ENCODE assay signal across 16 cellular contexts in the genomic region with DNA sequence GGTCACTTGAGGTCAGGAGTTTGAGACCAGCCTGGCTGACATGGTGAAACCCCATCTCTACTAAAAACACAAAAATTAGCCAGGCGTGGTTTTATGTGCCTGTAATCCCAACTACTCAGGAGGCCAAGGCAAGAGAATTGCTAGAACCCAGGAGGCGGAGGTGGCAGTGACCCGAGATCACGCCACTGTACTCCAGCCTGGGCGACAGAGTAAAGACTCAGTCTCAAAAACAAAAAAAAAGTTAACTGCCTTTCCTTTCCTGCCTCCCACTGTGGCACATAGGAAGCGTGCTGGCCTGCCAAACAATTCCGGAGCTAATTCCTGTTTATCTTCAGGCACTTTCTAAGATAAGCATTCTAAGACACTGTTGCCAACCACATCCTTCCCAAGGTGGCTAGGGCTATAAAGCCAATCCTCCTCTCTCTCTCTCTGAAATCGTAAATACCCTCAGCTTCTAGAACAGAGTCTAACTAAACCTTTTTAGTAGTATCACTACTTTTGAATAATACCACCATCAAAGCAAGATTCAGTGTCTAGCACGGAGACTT. TPM values are rescaled to one million over a fixed set of nuclear protein-coding genes. Genes with fewer than 3 reads are reported as not detected.
DNase-seq lines count a peak whose midpoint lies in the region; ATAC-seq, FAIRE-seq and TF ChIP-seq lines count a peak whose summit lies in the region.
"Had no signal": no experiment of that assay in that cellular context is flagged by ENCODE, and none has a peak within 500 bp of the region (broad histone marks: within the 10 kb centered on the region; RNA-seq: fewer than 3 reads in every experiment).

No MANE protein-coding gene starts in this region.

- H3K27me3 ChIP-seq in endothelial cell of umbilical vein (ENCODE audit: control insufficient read depth in 2 of 2, insufficient read depth in 2 of 2, low read length in 2 of 2) (no peaks in the 10 kb centered on the region), psoas muscle (ENCODE audit: insufficient read depth in 3 of 3, low read length in 2 of 3) (no peaks in the 10 kb centered on the region)

- DNase-seq in T-helper 1 cell: no peak
- DNase-seq in T-cell: peak in 6 of 34 experiments; percentile 4 to 15 (median 8)
- DNase-seq in endothelial cell of umbilical vein (ENCODE audit: low read depth, low spot score): peak; percentile 84
- DNase-seq in psoas muscle: no peak
- DNase-seq in T-helper 9 cell: no peak
- no peak for DNase-seq in NCI-H1417 treated with DMSO at 0.1 percent for 48 hours (lab: John Stamatoyannopoulos, UW)
- DNase-seq: activated CD4-positive, CD25-positive, alpha-beta regulatory T cell; DMS 273 treated with DMSO at 0.1 percent for 48 hours; kidney glomerular epithelial cell; NCI-H1930; PC-3; trophoblast cell had no signal

- FAIRE-seq in endothelial cell of umbilical vein (lab: Jason Lieb, UNC): peak; percentile 96

- peak overlapping the region; percentile 7 for H2AFZ ChIP-seq in endothelial cell of umbilical vein (ENCODE audit: low read depth, low read length)
- H2AFZ ChIP-seq: parathyroid adenoma had no signal

- peaks cover 40% of the 10 kb centered on the region for H3K36me3 Mint-ChIP-seq in T-helper 1 cell treated with Interleukin-12 subunit alpha and Interleukin-12 subunit beta and Interleukin-4 antibody, amounts not matched to agents 30 μg/mL and 1 μg/mL, for 36 hours (ENCODE audit: low read depth)
- peaks cover 40% of the 10 kb centered on the region for H3K36me3 Mint-ChIP-seq in T-cell

- peak overlapping the region in 1 of 3 experiments; percentile 19 for H3K4me3 ChIP-seq in endothelial cell of umbilical vein (replicated peaks in 1 of 3; ENCODE audit: insufficient read depth in 1 of 3, low read depth in 1 of 3, low read length in 3 of 3)
- no peak overlapping the region for H3K4me3 ChIP-seq in psoas muscle

- peaks cover 52% of the 10 kb centered on the region for H3K4me1 Mint-ChIP-seq in T-helper 1 cell treated with Interleukin-12 subunit alpha and Interleukin-12 subunit beta and Interleukin-4 antibody, amounts not matched to agents 30 μg/mL and 1 μg/mL, for 36 hours (ENCODE audit: low read depth)
- H3K4me1 Mint-ChIP-seq in T-cell: peaks cover 54 to 64% (median 61%) of the 10 kb centered on the region in 3 donors

- peak overlapping the region; percentile 14 for H3K27ac ChIP-seq in endothelial cell of umbilical vein (ENCODE audit: insufficient read depth, low read depth, low read length)
- H3K27ac ChIP-seq in psoas muscle: peak overlapping the region; percentile 79
- H3K27ac ChIP-seq: 22Rv1, parathyroid adenoma had no signal

- H3K79me2 ChIP-seq in endothelial cell of umbilical vein (ENCODE audit: control insufficient read depth, insufficient read depth, low read length): no peaks in the 10 kb centered on the region
- H3K79me2 ChIP-seq: parathyroid adenoma had no signal

- ATAC-seq in T-cell (replicated peaks in 1 of 4): peak; percentile 36 to 71 (median 63)
- no peak for ATAC-seq in psoas muscle
- no peak for ATAC-seq in HG03571 (IDR thresholded peaks at IDR 0.05; ENCODE audit: unreplicated experiment)
- ATAC-seq: PC-3 had no signal

- peak overlapping the region; percentile 29 for H3K9ac ChIP-seq in endothelial cell of umbilical vein (replicated peaks; ENCODE audit: extremely low read depth, insufficient read depth, low read length)
- H3K9ac ChIP-seq: parathyroid adenoma had no signal

- BruUV-seq in endothelial cell of umbilical vein (replicated peaks; lab: Mats Ljungman, UMichigan): no TSS peak

- dilution Hi-C loops in endothelial cell of umbilical vein (cut with MboI; ENCODE audit: extremely low pct_ligation_motif_present, low sequenced_read_pairs): no loop called here

- H4K20me1 ChIP-seq in endothelial cell of umbilical vein (replicated peaks; ENCODE audit: control insufficient read depth, extremely low read depth, insufficient read depth, low read length): no peaks in the 10 kb centered on the region

- peak overlapping the region; percentile 14 for H3K4me3 Mint-ChIP-seq in T-helper 1 cell treated with Interleukin-12 subunit alpha and Interleukin-12 subunit beta and Interleukin-4 antibody, amounts not matched to agents 30 μg/mL and 1 μg/mL, for 36 hours
- peak overlapping the region; percentile 22 to 59 (median 25) for H3K4me3 Mint-ChIP-seq in T-cell

- H3K27ac Mint-ChIP-seq in T-helper 1 cell treated with Interleukin-12 subunit alpha and Interleukin-12 subunit beta and Interleukin-4 antibody, amounts not matched to agents 30 μg/mL and 1 μg/mL, for 36 hours: peak overlapping the region; percentile 95
- peak overlapping the region; percentile 92 to 95 for H3K27ac Mint-ChIP-seq in T-cell

- no peak for TF ChIP-seq CTCF in endothelial cell of umbilical vein (IDR thresholded peaks at IDR 0.05; ENCODE audit: extremely low read depth in 1 of 2, insufficient read depth in 1 of 2, low read depth in 1 of 2, low read length in 2 of 2)
- TF ChIP-seq CTCF in psoas muscle (IDR thresholded peaks at IDR 0.05): no peak

- H3K9me3 ChIP-seq in endothelial cell of umbilical vein (replicated peaks; ENCODE audit: control insufficient read depth, insufficient read depth, low read length) (no peaks in the 10 kb centered on the region), psoas muscle (no peaks in the 10 kb centered on the region)

- POLR2A ChIA-PET in T-cell (lab: Charles Lee): no interaction called here
- POLR2A ChIA-PET in endothelial cell of umbilical vein (lab: Charles Lee): interaction anchor here (1.4 kb wide), 1 partner anchor 20 kb away, joined by 4 read pairs; no protein-coding TSS in a partner anchor

- peaks cover 5 to 15% of the 10 kb centered on the region in 2 experiments for H3K36me3 ChIP-seq in endothelial cell of umbilical vein (ENCODE audit: control insufficient read depth in 2 of 2, extremely low read depth in 1 of 2, insufficient read depth in 2 of 2, low read length in 2 of 2)
- H3K36me3 ChIP-seq in psoas muscle (ENCODE audit: insufficient read depth in 1 of 2, low read depth in 1 of 2): peaks cover 0 to 52% of the 10 kb centered on the region in 2 donors

- no peaks in the 10 kb centered on the region for H3K9me3 Mint-ChIP-seq in T-helper 1 cell treated with Interleukin-12 subunit alpha and Interleukin-12 subunit beta and Interleukin-4 antibody, amounts not matched to agents 30 μg/mL and 1 μg/mL, for 36 hours
- no peaks in the 10 kb centered on the region for H3K9me3 Mint-ChIP-seq in T-cell

- no peaks in the 10 kb centered on the region for H3K9me1 ChIP-seq in endothelial cell of umbilical vein (replicated peaks; ENCODE audit: control insufficient read depth, extremely low read depth, insufficient read depth, low read length)

- WGBS in psoas muscle, 3 donors: 55 to 63% (median 58%) methylated on average over 9 of the region's 9 CpGs

- intact Hi-C loops in endothelial cell of umbilical vein (cut with micrococcal nuclease): loop anchor here (1.0 kb wide), 2 partner anchors 18 to 68 kb away; partner anchors contain the start of gene COG3
- intact Hi-C loops in psoas muscle (cut with DNase I): loop anchor here in 1 of 2 donors (5.0 kb wide), 1 partner anchor 34 kb away; no protein-coding TSS in a partner anchor

- H3K4me2 ChIP-seq in endothelial cell of umbilical vein (ENCODE audit: insufficient read depth, low read length): peak overlapping the region; percentile 41

- no peak for TF ChIP-seq POLR2A in endothelial cell of umbilical vein (IDR thresholded peaks at IDR 0.05; ENCODE audit: low read depth, low read length)

- H3K4me1 ChIP-seq in endothelial cell of umbilical vein (ENCODE audit: control insufficient read depth, extremely low read depth, insufficient read depth, low read length) (peaks cover 45% of the 10 kb centered on the region), psoas muscle (peaks cover 47% of the 10 kb centered on the region)

- CTCF ChIA-PET in T-cell (lab: Charles Lee) (interaction anchor here in 1 of 2 donors (0.5 to 1.2 kb wide), 2 partner anchors 22 to 25 kb away, joined by 4 to 6 read pairs; partner anchors contain the start of gene SLC25A30), endothelial cell of umbilical vein (lab: Charles Lee) (interaction anchor here (0.8 to 6.2 kb wide), 8 partner anchors 8 to 86 kb away, joined by 3 to 98 read pairs (median 8); partner anchors contain the start of gene SLC25A30)

- H3K27me3 Mint-ChIP-seq in T-helper 1 cell treated with Interleukin-12 subunit alpha and Interleukin-12 subunit beta and Interleukin-4 antibody, amounts not matched to agents 30 μg/mL and 1 μg/mL, for 36 hours (ENCODE audit: low read depth): no peaks in the 10 kb centered on the region
- no peaks in the 10 kb centered on the region for H3K27me3 Mint-ChIP-seq in T-cell

TF ChIP-seq in endothelial cell of umbilical vein, 7 proteins besides CTCF, POLR2A, EP300 and RAD21 (continues in another document):
- no peak for TF ChIP-seq MAX (IDR thresholded peaks at IDR 0.05; ENCODE audit: insufficient read depth, insufficient read length)
- peak; percentile 47 for TF ChIP-seq POLR2AphosphoS5 (IDR thresholded peaks at IDR 0.05; ENCODE audit: insufficient read depth, low read depth, low read length)

RNA-seq across cellular contexts. Expression of gene SLC25A30, which starts 21.6 kb away (rescaled TPM):
- total RNA-seq in T-cell (10 to 100 TPM; 19.5 to 25.9 (median 24.2) TPM), endothelial cell of umbilical vein (27.0 and 28.9 TPM in 2 replicates), psoas muscle (10 to 100 TPM; 21.7 to 69.8 (median 53.4) TPM)
- polyA plus RNA-seq in endothelial cell of umbilical vein (12.2 and 13.3 TPM in 2 replicates), psoas muscle (10 to 100 TPM in 2 of 3 donors, 1 to 10 TPM in 1; 6.2 to 42.8 (median 19.3) TPM)
- polyA plus RNA-seq in endothelial cell of umbilical vein (2011; cell fraction: cytosol; rRNA removed): 17.4 and 20.2 TPM in 2 replicates
- 16.2 and 17.8 TPM in 2 replicates for polyA plus RNA-seq in endothelial cell of umbilical vein (2011; cell fraction: nucleus; rRNA removed)
- polyA plus RNA-seq in endothelial cell of umbilical vein (2012): 20.2 and 20.7 TPM in 2 replicates
- polyA minus RNA-seq in endothelial cell of umbilical vein: 42.0 and 79.3 TPM in 2 replicates
- polyA minus RNA-seq in endothelial cell of umbilical vein (2011; cell fraction: cytosol; rRNA and poly(A)+ RNA removed): 1.2 TPM
- 12.0 and 12.2 TPM in 2 replicates for polyA minus RNA-seq in endothelial cell of umbilical vein (2011; cell fraction: nucleus; rRNA and poly(A)+ RNA removed)

RNA-seq across cellular contexts. Expression of gene TPT1, which starts 55.6 kb away (rescaled TPM):
- total RNA-seq in T-cell (1,000 to 10,000 TPM; 6,680 to 8,997 (median 7,956) TPM), endothelial cell of umbilical vein (2,923 and 2,993 TPM in 2 replicates), psoas muscle (over 10,000 TPM in 3 of 4 donors, 1,000 to 10,000 TPM in 1; 7,807 to 12,417 (median 11,452) TPM)
- polyA plus RNA-seq in endothelial cell of umbilical vein (2,609 and 4,330 TPM in 2 replicates), psoas muscle (over 10,000 TPM; 17,732 to 19,074 (median 18,570) TPM)
- polyA plus RNA-seq in endothelial cell of umbilical vein (2011; cell fraction: cytosol; rRNA removed): 5,317 and 5,445 TPM in 2 replicates
- 1,147 and 1,337 TPM in 2 replicates for polyA plus RNA-seq in endothelial cell of umbilical vein (2011; cell fraction: nucleus; rRNA removed)
- polyA plus RNA-seq in endothelial cell of umbilical vein (2012): 3,997 and 5,832 TPM in 2 replicates
- polyA minus RNA-seq in endothelial cell of umbilical vein: 1,207 and 1,277 TPM in 2 replicates
- 730 TPM for polyA minus RNA-seq in endothelial cell of umbilical vein (2011; cell fraction: cytosol; rRNA and poly(A)+ RNA removed)
- 313 and 319 TPM in 2 replicates for polyA minus RNA-seq in endothelial cell of umbilical vein (2011; cell fraction: nucleus; rRNA and poly(A)+ RNA removed)

Comparison
In these comparisons a context has a peak if more than half of its experiments do, and no peak if none do; other contexts are left out.
1. ATAC-seq: peak in T-cell (4 of 4); none in psoas muscle (0 of 4) and HG03571 (single experiment).